24 cellular contexts compared by ENCODE assay signal in genomic region chr6:15303162-15303919, GRCh38. TPM values are rescaled to one million over a fixed set of nuclear protein-coding genes. Genes with fewer than 3 reads are reported as not detected.
DNase-seq lines count a peak whose midpoint lies in the region; ATAC-seq, FAIRE-seq and TF ChIP-seq lines count a peak whose summit lies in the region.
"Had no signal": no experiment of that assay in that cellular context is flagged by ENCODE, and none has a peak within 500 bp of the region (broad histone marks: within the 10 kb centered on the region; RNA-seq: fewer than 3 reads in every experiment).

No MANE protein-coding gene starts in this region.

- no peak for TF ChIP-seq CTCF in body of pancreas (IDR thresholded peaks at IDR 0.05)

- H3K27ac ChIP-seq in BLaER1 treated with 17β-estradiol and CSF1 and Interleukin-3, amounts not matched to agents 10 nM and 100 nM = peak overlapping the region in 8 of 11 experiments; percentile 92 to 96 (median 94); a peak in 16 of 22 replicates
- H3K27ac ChIP-seq in body of pancreas = peak overlapping the region; percentile 42 to 61 (median 60)
- H3K27ac ChIP-seq: dorsolateral prefrontal cortex, gastrocnemius medialis had no signal

- peak; percentile 14 for FAIRE-seq in GM19239 (lab: Jason Lieb, UNC)

- peak overlapping the region; percentile 89 to 98 for H3K27ac Mint-ChIP-seq in natural killer cell treated with Interleukin-12 subunit alpha and Interleukin-12 subunit beta and Interleukin-15 and Interleukin-18, amount 100 ng/mL, for 72 hours
- H3K27ac Mint-ChIP-seq: stimulated activated naive B cell treated with anti-CD40 and anti-IgM and Interleukin-4, amounts not matched to agents 10 μg/mL and 1 μg/mL and 100 μg/mL, for 72 hours had no signal

- peak overlapping the region; percentile 19 to 94 (median 83); a peak in 20 of 22 replicates for H3K4me2 ChIP-seq in BLaER1 treated with 17β-estradiol and CSF1 and Interleukin-3, amounts not matched to agents 10 nM and 100 nM

- no peaks in the 10 kb centered on the region for H3K9me3 Mint-ChIP-seq in natural killer cell treated with Interleukin-12 subunit alpha and Interleukin-12 subunit beta and Interleukin-15 and Interleukin-18, amount 100 ng/mL, for 72 hours
- H3K9me3 Mint-ChIP-seq: naive thymus-derived CD4-positive, alpha-beta T cell; stimulated activated naive B cell treated with anti-CD40 and anti-IgM and Interleukin-4, amounts not matched to agents 10 μg/mL and 1 μg/mL and 100 μg/mL, for 72 hours had no signal

- peaks cover 0 to 15% (median 4%) of the 10 kb centered on the region in 11 experiments; a peak in 4 of 22 replicates for H3K36me3 ChIP-seq in BLaER1 treated with 17β-estradiol and CSF1 and Interleukin-3, amounts not matched to agents 10 nM and 100 nM
- no peaks in the 10 kb centered on the region for H3K36me3 ChIP-seq in body of pancreas (replicated peaks in 1 of 2; ENCODE audit: insufficient read depth in 1 of 2, low read depth in 2 of 2)
- H3K36me3 ChIP-seq: gastrocnemius medialis had no signal

- peaks cover 94 to 99% (median 97%) of the 10 kb centered on the region in 10 experiments for H3K4me1 ChIP-seq in BLaER1 treated with 17β-estradiol and CSF1 and Interleukin-3, amounts not matched to agents 10 nM and 100 nM
- H3K4me1 ChIP-seq in body of pancreas = peaks cover 24% of the 10 kb centered on the region

- no peaks in the 10 kb centered on the region for H3K9me3 ChIP-seq in BLaER1 treated with 17β-estradiol and CSF1 and Interleukin-3, amounts not matched to agents 10 nM and 100 nM (replicated peaks in 1 of 11)
- H3K9me3 ChIP-seq in body of pancreas = no peaks in the 10 kb centered on the region
- H3K9me3 ChIP-seq: gastrocnemius medialis had no signal

- peaks cover 0 to 99% (median 10%) of the 10 kb centered on the region in 11 experiments; a peak in 9 of 22 replicates for H4K20me1 ChIP-seq in BLaER1 treated with 17β-estradiol and CSF1 and Interleukin-3, amounts not matched to agents 10 nM and 100 nM

- DNase-seq in GM19239 (ENCODE audit: insufficient read length, low spot score) = no peak
- DNase-seq in body of pancreas = no peak
- no peak for DNase-seq in natural killer cell treated with Interleukin-12 subunit alpha and Interleukin-12 subunit beta and Interleukin-15 and Interleukin-18, amount 100 ng/mL, for 72 hours (ENCODE audit: low spot score)
- no peak for DNase-seq in cortex of kidney (lab: John Stamatoyannopoulos, UW)
- DNase-seq in superior temporal gyrus (ENCODE audit: extremely low spot score) = no peak
- DNase-seq: activated CD4-positive, alpha-beta T cell treated with anti-CD3 and anti-CD28 coated beads for 1 hour; activated gamma-delta T cell; aorta; central memory CD4-positive, alpha-beta T cell; DMS53; dorsolateral prefrontal cortex; gastrocnemius medialis; HCEC 1CT; mesenchymal stem cell; naive thymus-derived CD4-positive, alpha-beta T cell; NCI-H1048; NCI-H1930; NCI-H345; RPMI8226; stimulated activated naive B cell treated with anti-CD40 and anti-IgM and Interleukin-4, amounts not matched to agents 10 μg/mL and 1 μg/mL and 100 μg/mL, for 72 hours; T-helper 9 cell had no signal

- peaks cover 6% of the 10 kb centered on the region for H3K36me3 Mint-ChIP-seq in natural killer cell treated with Interleukin-12 subunit alpha and Interleukin-12 subunit beta and Interleukin-15 and Interleukin-18, amount 100 ng/mL, for 72 hours

- peaks cover 71 to 77% of the 10 kb centered on the region in 2 donors for H3K4me1 Mint-ChIP-seq in natural killer cell treated with Interleukin-12 subunit alpha and Interleukin-12 subunit beta and Interleukin-15 and Interleukin-18, amount 100 ng/mL, for 72 hours (ENCODE audit: low read depth in 2 of 2)

- TF ChIP-seq POLR2A in body of pancreas (IDR thresholded peaks at IDR 0.05) = no peak

- WGBS in body of pancreas, 2 donors = 66 to 71% methylated on average over 7 of the region's 7 CpGs

- peak overlapping the region; percentile 43 for H3K4me3 Mint-ChIP-seq in natural killer cell treated with Interleukin-12 subunit alpha and Interleukin-12 subunit beta and Interleukin-15 and Interleukin-18, amount 100 ng/mL, for 72 hours
- H3K4me3 Mint-ChIP-seq: naive thymus-derived CD4-positive, alpha-beta T cell; stimulated activated naive B cell treated with anti-CD40 and anti-IgM and Interleukin-4, amounts not matched to agents 10 μg/mL and 1 μg/mL and 100 μg/mL, for 72 hours had no signal

- intact Hi-C loops in body of pancreas (cut with DNase I) = no loop called here

- no peak overlapping the region for H3K9ac ChIP-seq in BLaER1 treated with 17β-estradiol and CSF1 and Interleukin-3, amounts not matched to agents 10 nM and 100 nM

- H3K27me3 ChIP-seq in BLaER1 treated with 17β-estradiol and CSF1 and Interleukin-3, amounts not matched to agents 10 nM and 100 nM = no peaks in the 10 kb centered on the region
- no peaks in the 10 kb centered on the region for H3K27me3 ChIP-seq in body of pancreas
- H3K27me3 ChIP-seq: dorsolateral prefrontal cortex, gastrocnemius medialis had no signal

- ATAC-seq in body of pancreas (peak; percentile 55), HG03097 (IDR thresholded peaks at IDR 0.05; ENCODE audit: low FRiP score, unreplicated experiment) (no peak)
- ATAC-seq in natural killer cell treated with Interleukin-12 subunit alpha and Interleukin-12 subunit beta and Interleukin-15 and Interleukin-18, amount 100 ng/mL, for 72 hours = no peak
- ATAC-seq: gastrocnemius medialis; naive thymus-derived CD4-positive, alpha-beta T cell; SK-N-SH treated with all-trans-retinoic acid at 6 μM for 48 hours; stimulated activated naive B cell treated with anti-CD40 and anti-IgM and Interleukin-4, amounts not matched to agents 10 μg/mL and 1 μg/mL and 100 μg/mL, for 72 hours had no signal

- H3K27me3 Mint-ChIP-seq in natural killer cell treated with Interleukin-12 subunit alpha and Interleukin-12 subunit beta and Interleukin-15 and Interleukin-18, amount 100 ng/mL, for 72 hours = no peaks in the 10 kb centered on the region
- H3K27me3 Mint-ChIP-seq: naive thymus-derived CD4-positive, alpha-beta T cell; stimulated activated naive B cell treated with anti-CD40 and anti-IgM and Interleukin-4, amounts not matched to agents 10 μg/mL and 1 μg/mL and 100 μg/mL, for 72 hours had no signal

- H3K4me3 ChIP-seq in BLaER1 treated with 17β-estradiol and CSF1 and Interleukin-3, amounts not matched to agents 10 nM and 100 nM = no peak overlapping the region
- no peak overlapping the region for H3K4me3 ChIP-seq in body of pancreas
- H3K4me3 ChIP-seq: dorsolateral prefrontal cortex, gastrocnemius medialis had no signal

RNA-seq across cellular contexts. Expression of gene JARID2, which starts 57.5 kb away (rescaled TPM):
- 1 to 10 TPM; 3.6 to 4.6 TPM for total RNA-seq in body of pancreas
- 10 to 100 TPM; 28.6 to 34.9 TPM for total RNA-seq in natural killer cell treated with Interleukin-12 subunit alpha and Interleukin-12 subunit beta and Interleukin-15 and Interleukin-18, amount 100 ng/mL, for 72 hours

Comparison
In these comparisons a context has a peak if more than half of its experiments do, and no peak if none do; other contexts are left out.
1. RNA of gene JARID2, which starts 57.5 kb away (total RNA-seq): 28.6 to 34.9 TPM in natural killer cell treated with Interleukin-12 subunit alpha and Interleukin-12 subunit beta and Interleukin-15 and Interleukin-18, amount 100 ng/mL, for 72 hours; 3.6 to 4.6 TPM in body of pancreas; every median in the first group is over 4 times any median in the second.